In genomic region chr4:171876636-171877035, GRCh38 we compare ENCODE assay signal across 15 cellular contexts.
DNase-seq lines count a peak whose midpoint lies in the region; ATAC-seq and FAIRE-seq lines count a peak whose summit lies in the region.
"Had no signal": no experiment of that assay in that cellular context is flagged by ENCODE, and none has a peak within 500 bp of the region (broad histone marks: within the 10 kb centered on the region; RNA-seq: fewer than 3 reads in every experiment).

No MANE protein-coding gene starts in this region.

- H3K36me3 ChIP-seq in adipocyte (ENCODE audit: control insufficient read depth, insufficient read depth, low read length, severe bottlenecking) = no peaks in the 10 kb centered on the region

- ATAC-seq in esophagus mucosa = no peak
- no peak for ATAC-seq in HG03159 (IDR thresholded peaks at IDR 0.05; ENCODE audit: unreplicated experiment)

- H3K27me3 ChIP-seq in adipocyte (replicated peaks; ENCODE audit: control insufficient read depth, insufficient read depth, low read length) = no peaks in the 10 kb centered on the region

- H3K9ac ChIP-seq in adipocyte (ENCODE audit: low read length) = no peak overlapping the region

- H3K9me3 Mint-ChIP-seq in immature natural killer cell = peaks cover 13 to 45% (median 19%) of the 10 kb centered on the region in 6 donors

- no peak overlapping the region for H3K4me3 Mint-ChIP-seq in immature natural killer cell
- H3K4me3 Mint-ChIP-seq: CD4-positive, alpha-beta T cell had no signal

- H3K9me3 ChIP-seq in adipocyte (ENCODE audit: control insufficient read depth, low read length) = no peaks in the 10 kb centered on the region
- H3K9me3 ChIP-seq: Caco-2 had no signal

- peak; percentile 5 for FAIRE-seq in GM18507 (lab: Jason Lieb, UNC)
- FAIRE-seq: A204.1, D721Med had no signal

- no peaks in the 10 kb centered on the region for H3K4me1 Mint-ChIP-seq in immature natural killer cell

- H3K27me3 Mint-ChIP-seq in immature natural killer cell (ENCODE audit: low read depth in 3 of 3) = no peaks in the 10 kb centered on the region
- H3K27me3 Mint-ChIP-seq: CD4-positive, alpha-beta T cell had no signal

- H3K36me3 Mint-ChIP-seq in immature natural killer cell = no peaks in the 10 kb centered on the region

- DNase-seq in GM18507 (ENCODE audit: extremely low spot score, insufficient read length, low read depth) (no peak), adipocyte (ENCODE audit: low read depth) (peak; percentile 64), fibroblast of peridontal ligament (ENCODE audit: extremely low read depth) (peak; percentile 69), immature natural killer cell (no peak)
- DNase-seq: ACHN; AML-193; Caco-2; CD4-positive, alpha-beta T cell; GDM1; GOT3; H7 had no signal

- H3K4me3 ChIP-seq in adipocyte (ENCODE audit: low read length) = no peak overlapping the region

- no peak overlapping the region for H3K27ac Mint-ChIP-seq in immature natural killer cell
- H3K27ac Mint-ChIP-seq: CD4-positive, alpha-beta T cell had no signal

- H3K4me1 ChIP-seq in adipocyte (ENCODE audit: control insufficient read depth, insufficient read depth, low read length) = no peaks in the 10 kb centered on the region

Comparison
In these comparisons a context has a peak if more than half of its experiments do, and no peak if none do; other contexts are left out.
1. DNase-seq: peak in adipocyte (single experiment) and fibroblast of peridontal ligament (single experiment); none in GM18507 (single experiment) and immature natural killer cell (0 of 3).